1 cellular context compared by ENCODE assay signal in the genomic region with DNA sequence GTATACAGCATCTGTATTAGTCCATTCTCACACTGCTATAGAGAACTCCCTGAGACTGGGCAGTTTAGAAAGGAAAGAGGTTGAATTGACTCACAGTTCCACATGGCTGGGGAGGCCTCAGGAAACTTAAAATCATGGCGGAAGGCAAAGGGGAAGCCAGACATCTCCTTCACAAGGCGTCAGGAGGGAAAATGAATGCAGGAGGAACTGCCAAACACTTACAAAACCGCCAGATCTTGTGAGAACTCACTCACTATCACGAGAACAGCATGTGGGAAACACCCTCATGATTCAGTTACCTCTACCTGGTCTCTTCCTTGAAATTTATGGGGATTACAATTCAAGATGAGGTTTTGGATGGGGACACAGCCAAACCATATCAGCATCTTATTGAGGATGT.
TF ChIP-seq lines count a peak whose summit lies in the region.

No MANE protein-coding gene starts in this region.

TF ChIP-seq in GM12891, 5 proteins besides CTCF, POLR2A, EP300 and RAD21:
- TF ChIP-seq TAF1 (IDR thresholded peaks at IDR 0.05; ENCODE audit: low read depth, low read length) (no peak), POU2F2 (IDR thresholded peaks at IDR 0.05; ENCODE audit: low read depth, low read length) (no peak)
